9 cellular contexts compared by ENCODE assay signal in genomic region chr18:76426738-76427305, GRCh38.
DNase-seq lines count a peak whose midpoint lies in the region; ATAC-seq, FAIRE-seq and TF ChIP-seq lines count a peak whose summit lies in the region.
"Had no signal": no experiment of that assay in that cellular context is flagged by ENCODE, and none has a peak within 500 bp of the region (broad histone marks: within the 10 kb centered on the region; RNA-seq: fewer than 3 reads in every experiment).

No MANE protein-coding gene starts in this region.

- CTCF ChIA-PET in K562 (lab: Yijun Ruan, JAX; ENCODE audit: low intra/inter-chr PET ratio), result interaction anchor here (0.9 kb wide), 1 partner anchor 21 kb away, joined by 5 read pairs; no protein-coding TSS in a partner anchor

- no peak overlapping the region for H3K4ac ChIP-seq in H9 (ENCODE audit: low read depth, low read length)

- no peak overlapping the region for H3K56ac ChIP-seq in H9 (ENCODE audit: insufficient read length, low read depth, low read length)

- DNase-seq in AG09309 (ENCODE audit: low read depth) (no peak), H9 (peak; percentile 82), K562 (ENCODE audit: extremely low read depth in 1 of 4, low spot score in 3 of 4) (peak; percentile 28 to 70 (median 64)), right lobe of liver (no peak), GM12891 (ENCODE audit: insufficient read length, low spot score) (no peak), lower leg skin (ENCODE audit: low spot score in 2 of 2) (no peak)
- DNase-seq: stimulated activated naive B cell treated with anti-CD40 and anti-IgM and Interleukin-4, amounts not matched to agents 10 μg/mL and 1 μg/mL and 100 μg/mL, for 72 hours had no signal

- no peaks in the 10 kb centered on the region for H3K9me3 Mint-ChIP-seq in H9
- H3K9me3 Mint-ChIP-seq: stimulated activated naive B cell treated with anti-CD40 and anti-IgM and Interleukin-4, amounts not matched to agents 10 μg/mL and 1 μg/mL and 100 μg/mL, for 72 hours had no signal

- TF ChIP-seq POLR2A in K562 (conservative IDR thresholded peaks at IDR 0.05) (no peak), right lobe of liver (IDR thresholded peaks at IDR 0.05) (no peak), GM12891 (IDR thresholded peaks at IDR 0.05; ENCODE audit: low read depth, low read length) (no peak), lower leg skin (IDR thresholded peaks at IDR 0.05) (no peak)

- no peak overlapping the region for H3T11ph ChIP-seq in H9 (ENCODE audit: low read length)

- no peak overlapping the region for H2BK15ac ChIP-seq in H9 (ENCODE audit: low read depth, low read length)

- H3K4me2 ChIP-seq in H9 (ENCODE audit: insufficient read depth, insufficient read length, low read length), result no peak overlapping the region
- H3K4me2 ChIP-seq in K562 (ENCODE audit: insufficient read depth, low read length), result no peak overlapping the region

- H3K23me2 ChIP-seq in H9 (ENCODE audit: insufficient read length, low read depth, low read length, poor library complexity, severe bottlenecking), result no peaks in the 10 kb centered on the region

- H3K9ac ChIP-seq in H9 (ENCODE audit: extremely low read depth, insufficient read length, low read length) (no peak overlapping the region), K562 (ENCODE audit: insufficient read depth in 1 of 2, low read depth in 2 of 2, low read length in 2 of 2) (no peak overlapping the region)

- H2BK5ac ChIP-seq in H9 (ENCODE audit: insufficient read length, low read length), result no peak overlapping the region

- no peak overlapping the region for H2BK120ac ChIP-seq in H9 (ENCODE audit: low read depth, low read length, poor library complexity, severe bottlenecking)

- no peaks in the 10 kb centered on the region for H3K36me3 Mint-ChIP-seq in H9 (ENCODE audit: insufficient read depth in 1 of 3, low read depth in 3 of 3)

- H3K27me3 ChIP-seq in H9 (ENCODE audit: insufficient read depth, low read length) (no peaks in the 10 kb centered on the region), K562 (ENCODE audit: control insufficient read depth in 2 of 2, insufficient read depth in 2 of 2, low read length in 2 of 2) (peaks cover 0 to 9% of the 10 kb centered on the region in 2 experiments; a peak in 2 of 5 replicates), right lobe of liver (no peaks in the 10 kb centered on the region)

- H3K79me2 ChIP-seq in H9 (ENCODE audit: insufficient read depth, low read length), result no peaks in the 10 kb centered on the region
- no peaks in the 10 kb centered on the region for H3K79me2 ChIP-seq in K562 (ENCODE audit: control insufficient read depth, insufficient read depth, low read length)

- no peak overlapping the region for H4K91ac ChIP-seq in H9 (ENCODE audit: insufficient read length, low read depth, low read length)

- H3K27ac ChIP-seq in H9 (ENCODE audit: insufficient read length, low read depth, low read length) (no peak overlapping the region), K562 (ENCODE audit: extremely low read depth, low read depth, low read length) (no peak overlapping the region), right lobe of liver (no peak overlapping the region)

- no peak overlapping the region for H3K18ac ChIP-seq in H9 (ENCODE audit: insufficient read length, low read depth, low read length)

- H4K20me1 ChIP-seq in H9 (ENCODE audit: control insufficient read depth, insufficient read depth, insufficient read length) (no peaks in the 10 kb centered on the region), K562 (replicated peaks; ENCODE audit: control insufficient read depth, insufficient read depth, low read length) (no peaks in the 10 kb centered on the region; the same call in 1 of the 2 replicates)

- 0 out of 4 replicates have a peak, but pooled peaks of 1 of the 2 experiments have one; percentile 20 for TF ChIP-seq RAD21 in K562 (CRISPR knock-in tag; conservative IDR thresholded peaks at IDR 0.05 in 1 of 2, IDR thresholded peaks at IDR 0.05 in 1 of 2)

- no peak overlapping the region for H2BK12ac ChIP-seq in H9 (ENCODE audit: insufficient read length, low read depth, low read length)

- no peak overlapping the region for H3K23ac ChIP-seq in H9 (ENCODE audit: insufficient read length, low read depth, low read length)

- no peak overlapping the region for H3K27ac Mint-ChIP-seq in H9
- H3K27ac Mint-ChIP-seq: stimulated activated naive B cell treated with anti-CD40 and anti-IgM and Interleukin-4, amounts not matched to agents 10 μg/mL and 1 μg/mL and 100 μg/mL, for 72 hours had no signal

- H3K4me3 ChIP-seq in AG09309 (ENCODE audit: control insufficient read depth, low read depth, low read length) (no peak overlapping the region), K562 (no peak overlapping the region), right lobe of liver (no peak overlapping the region), lower leg skin (ENCODE audit: low read depth, poor library complexity, severe bottlenecking) (no peak overlapping the region)

- no peaks in the 10 kb centered on the region for H3K79me1 ChIP-seq in H9 (ENCODE audit: insufficient read depth, low read depth, low read length, poor library complexity, severe bottlenecking)

- intact Hi-C loops in K562 (cut with micrococcal nuclease) (no loop called here), right lobe of liver (cut with DNase I) (no loop called here), lower leg skin (cut with DNase I; ENCODE audit: low total_unique reads) (no loop called here)

- BruUV-seq in K562 (replicated peaks; lab: Mats Ljungman, UMichigan), result no TSS peak

- no CpG with 5 or more reads among the region's 8 CpGs for WGBS in H9 (ENCODE audit: extremely low coverage, insufficient read length, low lambda C conversion rate)
- WGBS in K562 (ENCODE audit: insufficient coverage, low coverage, missing lambda C conversion rate), result 0% methylated on average over 5 of the region's 8 CpGs
- WGBS in right lobe of liver (ENCODE audit: insufficient coverage, low coverage, low lambda C conversion rate, missing lambda C conversion rate), result 77% methylated on average over 4 of the region's 8 CpGs
- WGBS in lower leg skin, 2 donors, result 77 to 81% methylated on average over 8 of the region's 8 CpGs

- in situ Hi-C loops in K562 (cut with MboI), result no loop called here

- POLR2A ChIA-PET in K562 (lab: Yijun Ruan, JAX), result no interaction called here

- H3K4me1 ChIP-seq in H9 (ENCODE audit: insufficient read depth, low read length), result peaks cover 6% of the 10 kb centered on the region; the same call in 1 of the 2 replicates
- no peaks in the 10 kb centered on the region for H3K4me1 ChIP-seq in K562 (replicated peaks in 1 of 2; ENCODE audit: control insufficient read depth in 2 of 2, insufficient read depth in 2 of 2, low read length in 2 of 2)
- H3K4me1 ChIP-seq in right lobe of liver, result no peaks in the 10 kb centered on the region

- H4K8ac ChIP-seq in H9 (replicated peaks; ENCODE audit: insufficient read length, low read depth, low read length), result no peak overlapping the region

- no peak overlapping the region for H2AK5ac ChIP-seq in H9 (ENCODE audit: insufficient read length, low read length)

- H2AFZ ChIP-seq in H9 (ENCODE audit: low read length) (no peak overlapping the region), K562 (ENCODE audit: low read depth, low read length) (no peak overlapping the region)

- no peak overlapping the region for H2BK20ac ChIP-seq in H9 (ENCODE audit: low read depth, low read length, poor library complexity, severe bottlenecking)

- no peak overlapping the region for H4K5ac ChIP-seq in H9 (ENCODE audit: insufficient read length, low read depth, low read length)

- no peak overlapping the region for H3K14ac ChIP-seq in H9 (ENCODE audit: insufficient read depth, low read length)

- no peak for TF ChIP-seq EP300 in K562 (IDR thresholded peaks at IDR 0.05; ENCODE audit: low read length)

- FAIRE-seq in K562 (lab: Jason Lieb, UNC) (no peak), GM12891 (lab: Jason Lieb, UNC) (no peak)

- no peak overlapping the region for H3K4me3 Mint-ChIP-seq in H9
- H3K4me3 Mint-ChIP-seq: stimulated activated naive B cell treated with anti-CD40 and anti-IgM and Interleukin-4, amounts not matched to agents 10 μg/mL and 1 μg/mL and 100 μg/mL, for 72 hours had no signal

- no peaks in the 10 kb centered on the region for H3K9me1 ChIP-seq in K562 (ENCODE audit: control insufficient read depth, insufficient read depth, low read length)

- H3K9me3 ChIP-seq in H9 (ENCODE audit: control insufficient read depth, low read depth, low read length), result no peaks in the 10 kb centered on the region
- H3K9me3 ChIP-seq in K562 (replicated peaks; ENCODE audit: control insufficient read depth, insufficient read depth, low read depth, low read length), result no peaks in the 10 kb centered on the region
- no peaks in the 10 kb centered on the region for H3K9me3 ChIP-seq in right lobe of liver

- TF ChIP-seq CTCF in AG09309 (IDR thresholded peaks at IDR 0.05; ENCODE audit: control insufficient read depth, insufficient read depth, low read depth, low read length, missing control alignments) (peak; percentile 85), H9 (conservative IDR thresholded peaks at IDR 0.05) (peak; percentile 94), K562 (IDR thresholded peaks at IDR 0.05 in 2 of 3, conservative IDR thresholded peaks at IDR 0.05 in 1 of 3; ENCODE audit: insufficient read depth in 2 of 3, low read depth in 1 of 3, low read length in 3 of 3) (peak; percentile 50 to 69 (median 52)), right lobe of liver (IDR thresholded peaks at IDR 0.05) (peak; percentile 30 to 65 (median 56)), lower leg skin (IDR thresholded peaks at IDR 0.05) (no peak)

- ATAC-seq in K562 (peak; percentile 85), right lobe of liver (peak; percentile 64 to 72 (median 66)), HG02885 (IDR thresholded peaks at IDR 0.05; ENCODE audit: poor library complexity, unreplicated experiment) (no peak), HG03095 (IDR thresholded peaks at IDR 0.05; ENCODE audit: unreplicated experiment) (no peak)
- ATAC-seq: stimulated activated naive B cell treated with anti-CD40 and anti-IgM and Interleukin-4, amounts not matched to agents 10 μg/mL and 1 μg/mL and 100 μg/mL, for 72 hours had no signal

- H3K27me3 Mint-ChIP-seq in H9 (ENCODE audit: low read depth), result no peaks in the 10 kb centered on the region
- H3K27me3 Mint-ChIP-seq: stimulated activated naive B cell treated with anti-CD40 and anti-IgM and Interleukin-4, amounts not matched to agents 10 μg/mL and 1 μg/mL and 100 μg/mL, for 72 hours had no signal

- H3K4me1 Mint-ChIP-seq in H9, result peaks cover 38 to 41% of the 10 kb centered on the region in 2 experiments

- no peaks in the 10 kb centered on the region for H3K36me3 ChIP-seq in K562 (ENCODE audit: control insufficient read depth, insufficient read depth, low read length)
- H3K36me3 ChIP-seq in right lobe of liver, result no peaks in the 10 kb centered on the region

TF ChIP-seq in K562, 482 proteins besides CTCF, POLR2A, EP300 and RAD21 (continues in another document):
- TF ChIP-seq PCBP1 (IDR thresholded peaks at IDR 0.05; ENCODE audit: low read depth, low read length, poor library complexity, severe bottlenecking), result no peak
- TF ChIP-seq PRMT5 (CRISPR knock-in tag; IDR thresholded peaks at IDR 0.05), result no peak

TF ChIP-seq in GM12891, 5 proteins besides CTCF, POLR2A, EP300 and RAD21 (continues in another document):
- no peak for TF ChIP-seq POLR2AphosphoS5 (IDR thresholded peaks at IDR 0.05; ENCODE audit: low read depth, low read length)
- TF ChIP-seq TAF1 (IDR thresholded peaks at IDR 0.05; ENCODE audit: low read depth, low read length), result no peak
- no peak for TF ChIP-seq PAX5 (IDR thresholded peaks at IDR 0.05; ENCODE audit: insufficient read depth, low read length, severe bottlenecking)
- no peak for TF ChIP-seq POU2F2 (IDR thresholded peaks at IDR 0.05; ENCODE audit: low read depth, low read length)

Comparison
In these comparisons a context has a peak if more than half of its experiments do, and no peak if none do; other contexts are left out.
1. DNase-seq: peak in H9 (single experiment) and K562 (4 of 4); none in AG09309 (single experiment), right lobe of liver (0 of 3), GM12891 (single experiment) and lower leg skin (0 of 2).
2. CTCF ChIP-seq: peak in AG09309 (single experiment), H9 (single experiment), K562 (3 of 3) and right lobe of liver (4 of 4); none in lower leg skin (0 of 3).
3. ATAC-seq: peak in K562 (single experiment) and right lobe of liver (4 of 4); none in HG02885 (single experiment) and HG03095 (single experiment).